Comparison of ENCODE assay signal across 8 cellular contexts in genomic region chr7:32893225-32893560, GRCh38. TPM values are rescaled to one million over a fixed set of nuclear protein-coding genes. Genes with fewer than 3 reads are reported as not detected.
DNase-seq lines count a peak whose midpoint lies in the region; TF ChIP-seq lines count a peak whose summit lies in the region.

No MANE protein-coding gene starts in this region.

- H3K36me3 ChIP-seq in iPS-20b (ENCODE audit: insufficient read depth, low read depth, low read length) = no peaks in the 10 kb centered on the region
- H3K36me3 ChIP-seq in stomach smooth muscle (ENCODE audit: control insufficient read depth in 2 of 2, insufficient read depth in 2 of 2, low read length in 2 of 2) = no peaks in the 10 kb centered on the region

- H3K27ac ChIP-seq in iPS-20b (ENCODE audit: low read length) (peak overlapping the region; percentile 92), stomach smooth muscle (ENCODE audit: low read length) (peak overlapping the region; percentile 92)

- H3K27me3 ChIP-seq in iPS-20b (ENCODE audit: insufficient read depth, low read length) (peaks cover 5% of the 10 kb centered on the region), stomach smooth muscle (ENCODE audit: control insufficient read depth in 1 of 2, insufficient read depth in 2 of 2, low read length in 2 of 2) (no peaks in the 10 kb centered on the region)

- peak overlapping the region; percentile 93 for H3K4me3 ChIP-seq in iPS-20b (ENCODE audit: low read length)
- H3K4me3 ChIP-seq in stomach smooth muscle (ENCODE audit: low read length in 2 of 2) = peak overlapping the region; percentile 60 to 78

- POLR2A ChIA-PET in activated CD4-positive, alpha-beta memory T cell treated with anti-CD3 and anti-CD28 coated beads, Interleukin-2, amount 10 ng/mL, durations not matched to agents 7 days and 5 days (lab: Charles Lee) = interaction anchor here (1.0 to 8.1 kb wide), 11 partner anchors 10 to 397 kb away, joined by 3 to 282 read pairs (median 17); partner anchors contain the start of genes AVL9 and NT5C3A

- H3K9me3 ChIP-seq in iPS-20b (ENCODE audit: insufficient read depth, low read depth, low read length) = no peaks in the 10 kb centered on the region
- H3K9me3 ChIP-seq in stomach smooth muscle (ENCODE audit: control insufficient read depth in 2 of 2, low read length in 2 of 2) = no peaks in the 10 kb centered on the region

- no peaks in the 10 kb centered on the region for H3K9me3 Mint-ChIP-seq in activated CD4-positive, alpha-beta memory T cell treated with anti-CD3 and anti-CD28 coated beads, Interleukin-2, amount 10 ng/mL, durations not matched to agents 7 days and 5 days

- CTCF ChIA-PET in activated CD4-positive, alpha-beta memory T cell treated with anti-CD3 and anti-CD28 coated beads, Interleukin-2, amount 10 ng/mL, durations not matched to agents 7 days and 5 days (lab: Charles Lee) = interaction anchor here (1.0 to 4.4 kb wide), 6 partner anchors 8 to 50 kb away, joined by 3 to 24 read pairs (median 6); no protein-coding TSS in a partner anchor

- H3K36me3 Mint-ChIP-seq in activated CD4-positive, alpha-beta memory T cell treated with anti-CD3 and anti-CD28 coated beads, Interleukin-2, amount 10 ng/mL, durations not matched to agents 7 days and 5 days (ENCODE audit: low read depth) = peaks cover 23% of the 10 kb centered on the region

- peak overlapping the region; percentile 99; the same call in 1 of the 2 replicates for H3K9ac ChIP-seq in iPS-20b (ENCODE audit: low read depth, low read length)
- peak overlapping the region in 1 of 2 donors; percentile 90 for H3K9ac ChIP-seq in stomach smooth muscle (ENCODE audit: low read length in 2 of 2)

- peak; percentile 34 for DNase-seq in NCI-H2196 (lab: John Stamatoyannopoulos, UW; ENCODE audit: unreplicated experiment)
- no peak for DNase-seq in NCI-H2196 treated with DMSO at 0.1 percent for 48 hours (lab: John Stamatoyannopoulos, UW; ENCODE audit: unreplicated experiment)
- DNase-seq in activated CD4-positive, alpha-beta memory T cell treated with anti-CD3 and anti-CD28 coated beads, Interleukin-2, amount 10 ng/mL, durations not matched to agents 7 days and 5 days = peak; percentile 43
- no peak for DNase-seq in dermis blood vessel endothelial cell
- DNase-seq in erythroblast (lab: John Stamatoyannopoulos, UW) = no peak
- DNase-seq in NCI-H2029 (lab: John Stamatoyannopoulos, UW) = no peak

- H3K27ac Mint-ChIP-seq in activated CD4-positive, alpha-beta memory T cell treated with anti-CD3 and anti-CD28 coated beads, Interleukin-2, amount 10 ng/mL, durations not matched to agents 7 days and 5 days = peak overlapping the region; percentile 92

- H3K27me3 Mint-ChIP-seq in activated CD4-positive, alpha-beta memory T cell treated with anti-CD3 and anti-CD28 coated beads, Interleukin-2, amount 10 ng/mL, durations not matched to agents 7 days and 5 days = no peaks in the 10 kb centered on the region

- no peak for TF ChIP-seq POLR2A in erythroblast (IDR thresholded peaks at IDR 0.05; ENCODE audit: low read length)

- peaks cover 38% of the 10 kb centered on the region for H3K4me1 Mint-ChIP-seq in activated CD4-positive, alpha-beta memory T cell treated with anti-CD3 and anti-CD28 coated beads, Interleukin-2, amount 10 ng/mL, durations not matched to agents 7 days and 5 days

- H3K4me1 ChIP-seq in iPS-20b (ENCODE audit: insufficient read depth, low read length) (peaks cover 16% of the 10 kb centered on the region; the same call in 1 of the 2 replicates), stomach smooth muscle (ENCODE audit: control insufficient read depth, insufficient read depth, low read length) (peaks cover 7% of the 10 kb centered on the region)

- peak overlapping the region; percentile 79 for H3K4me3 Mint-ChIP-seq in activated CD4-positive, alpha-beta memory T cell treated with anti-CD3 and anti-CD28 coated beads, Interleukin-2, amount 10 ng/mL, durations not matched to agents 7 days and 5 days

RNA-seq across cellular contexts. Expression of gene KBTBD2, which starts 1.6 kb away (rescaled TPM):
- total RNA-seq in activated CD4-positive, alpha-beta memory T cell treated with anti-CD3 and anti-CD28 coated beads, Interleukin-2, amount 10 ng/mL, durations not matched to agents 7 days and 5 days = 10 to 100 TPM; 43.8 to 45.6 TPM
- 71.3 and 103 TPM in 2 replicates for total RNA-seq in dermis blood vessel endothelial cell

Comparison
In these comparisons a context has a peak if more than half of its experiments do, and no peak if none do; other contexts are left out.
1. DNase-seq: peak in NCI-H2196 (single experiment) and activated CD4-positive, alpha-beta memory T cell treated with anti-CD3 and anti-CD28 coated beads, Interleukin-2, amount 10 ng/mL, durations not matched to agents 7 days and 5 days (single experiment); none in NCI-H2196 treated with DMSO at 0.1 percent for 48 hours (single experiment), dermis blood vessel endothelial cell (single experiment), erythroblast (0 of 2) and NCI-H2029 (single experiment).